Comparison of ENCODE assay signal across 8 cellular contexts in the genomic region with DNA sequence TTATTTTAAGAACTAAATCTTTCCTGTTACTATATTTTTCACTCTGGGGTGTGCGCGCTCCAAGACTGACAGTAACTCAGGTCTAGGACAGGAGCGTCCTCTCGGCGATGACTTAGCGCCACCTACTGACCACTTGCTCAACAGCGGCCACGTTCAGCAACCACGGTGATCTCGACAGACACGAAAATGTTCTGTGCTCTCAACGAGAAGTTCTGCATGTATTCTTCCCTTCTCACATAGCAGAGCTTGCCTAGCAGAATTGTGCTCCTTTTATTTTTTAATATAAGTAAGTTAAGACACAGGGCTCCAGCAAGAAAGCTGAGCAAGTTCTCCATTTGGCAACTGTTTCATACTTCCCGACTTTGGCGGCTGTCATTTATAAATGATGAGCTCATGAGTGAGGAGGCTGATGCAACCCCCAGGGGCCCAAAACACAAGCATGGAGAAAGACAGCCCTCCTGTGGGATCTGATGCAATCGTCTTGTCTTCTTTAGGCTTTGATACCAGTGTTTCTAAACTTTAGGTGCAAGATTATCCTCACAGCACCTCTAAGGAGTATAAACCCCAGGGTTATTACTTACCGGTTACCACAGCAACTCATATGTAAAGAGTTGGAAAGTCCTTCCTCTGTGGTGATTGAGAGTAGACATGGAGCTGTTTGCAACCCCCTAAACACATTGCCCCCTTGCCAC.
DNase-seq lines count a peak whose midpoint lies in the region; ATAC-seq and TF ChIP-seq lines count a peak whose summit lies in the region.

No MANE protein-coding gene starts in this region.

- peak; percentile 77 for DNase-seq in CD1c-positive myeloid dendritic cell (ENCODE audit: extremely low spot score)
- peak; percentile 83 for DNase-seq in NCI-H510A treated with DMSO at 0.1 percent for 48 hours (lab: John Stamatoyannopoulos, UW)
- DNase-seq in activated CD4-positive, alpha-beta T cell treated with anti-CD3 and anti-CD28 coated beads for 4 hours: peak; percentile 78 to 85
- DNase-seq in coronary artery (ENCODE audit: low spot score): peak; percentile 84
- peak; percentile 89 to 97 for DNase-seq in lower leg skin (ENCODE audit: low spot score in 2 of 2)
- DNase-seq in stimulated activated CD4-positive, alpha-beta T cell treated with anti-CD3 and anti-CD28 coated beads, TNF-alpha, amount 100 ng/mL, for 24 hours (ENCODE audit: low read depth in 3 of 3): peak; percentile 67 to 79 (median 75)

- H3K4me3 ChIP-seq in coronary artery: peak overlapping the region; percentile 46
- no peak overlapping the region for H3K4me3 ChIP-seq in lower leg skin (ENCODE audit: low read depth, poor library complexity, severe bottlenecking)

- intact Hi-C loops in lower leg skin (cut with DNase I; ENCODE audit: low total_unique reads): loop anchor here (10.0 kb wide), 1 partner anchor 971 kb away; no protein-coding TSS in a partner anchor

- 3 to 4% methylated on average over 16 of the region's 16 CpGs for WGBS in lower leg skin, 2 donors

- ATAC-seq in GM19328 (IDR thresholded peaks at IDR 0.05; ENCODE audit: unreplicated experiment): peak; percentile 96
- ATAC-seq in HG03432 (IDR thresholded peaks at IDR 0.05; ENCODE audit: unreplicated experiment): peak; percentile 97

- TF ChIP-seq POLR2A in lower leg skin (IDR thresholded peaks at IDR 0.05): no peak

- no peak overlapping the region for H3K27ac ChIP-seq in coronary artery

- TF ChIP-seq CTCF in coronary artery (IDR thresholded peaks at IDR 0.05): peak; percentile 84
- peak in 1 of 3 donors; percentile 81 for TF ChIP-seq CTCF in lower leg skin (IDR thresholded peaks at IDR 0.05)
